In genomic region chr1:101124405-101124804, GRCh38 we compare ENCODE assay signal across 20 cellular contexts.
DNase-seq lines count a peak whose midpoint lies in the region; ATAC-seq, FAIRE-seq and TF ChIP-seq lines count a peak whose summit lies in the region.
"Had no signal": no experiment of that assay in that cellular context is flagged by ENCODE, and none has a peak within 500 bp of the region (broad histone marks: within the 10 kb centered on the region; RNA-seq: fewer than 3 reads in every experiment).

No MANE protein-coding gene starts in this region.

- H3K9me2 ChIP-seq in PC-9 (ENCODE audit: insufficient read depth) (no peaks in the 10 kb centered on the region), SK-N-SH (no peaks in the 10 kb centered on the region)

- H3F3A ChIP-seq in PC-9 (ENCODE audit: insufficient read depth, low read depth) (no peaks in the 10 kb centered on the region), SK-N-SH (replicated peaks; ENCODE audit: insufficient read depth) (no peaks in the 10 kb centered on the region)

- CTCF ChIA-PET in activated naive CD4-positive, alpha-beta T cell treated with anti-CD3 and anti-CD28 coated beads, Interleukin-2, amount 10 ng/mL, durations not matched to agents 7 days and 5 days (lab: Charles Lee): no interaction called here
- CTCF ChIA-PET in PC-9 (lab: Charles Lee) (no interaction called here), SK-N-SH (lab: Yijun Ruan, JAX) (no interaction called here)

- peaks cover 21% of the 10 kb centered on the region for H3K36me3 Mint-ChIP-seq in activated naive CD4-positive, alpha-beta T cell treated with anti-CD3 and anti-CD28 coated beads, Interleukin-2, amount 10 ng/mL, durations not matched to agents 7 days and 5 days
- H3K36me3 Mint-ChIP-seq in activated naive CD4-positive, alpha-beta T cell treated with anti-CD3 and anti-CD28 coated beads, Interleukin-2, amount 50 U/mL, for 72 hours: no peaks in the 10 kb centered on the region

- H3K4me1 ChIP-seq in PC-9 (replicated peaks; ENCODE audit: insufficient read depth) (peaks cover 9% of the 10 kb centered on the region), SK-N-SH (ENCODE audit: control insufficient read depth in 1 of 2, insufficient read depth in 2 of 2, low read depth in 1 of 2, low read length in 1 of 2) (peaks cover 0 to 4% of the 10 kb centered on the region in 2 experiments; a peak in 1 of 4 replicates)

- H3K27ac ChIP-seq in PC-9 (no peak overlapping the region), SK-N-SH (ENCODE audit: low read depth in 2 of 2, low read length in 1 of 2) (no peak overlapping the region)
- H3K27ac ChIP-seq: 22Rv1; BLaER1 treated with 17β-estradiol and CSF1 and Interleukin-3, amounts not matched to agents 10 nM and 100 nM had no signal

- H4K20me1 ChIP-seq in PC-9 (ENCODE audit: insufficient read depth) (no peaks in the 10 kb centered on the region), SK-N-SH (ENCODE audit: insufficient read depth) (no peaks in the 10 kb centered on the region)
- H4K20me1 ChIP-seq: BLaER1 treated with 17β-estradiol and CSF1 and Interleukin-3, amounts not matched to agents 10 nM and 100 nM had no signal

- H3K4me3 Mint-ChIP-seq in activated naive CD4-positive, alpha-beta T cell treated with anti-CD3 and anti-CD28 coated beads, Interleukin-2, amount 10 ng/mL, durations not matched to agents 7 days and 5 days: no peak overlapping the region

- no TSS peak for BruUV-seq in PC-9 (replicated peaks; lab: Mats Ljungman, UMichigan)

- intact Hi-C loops in PC-9 (cut with micrococcal nuclease; ENCODE audit: unreplicated experiment): no loop called here

- POLR2A ChIA-PET in PC-9 (lab: Charles Lee; ENCODE audit: unreplicated experiment): no interaction called here
- POLR2A ChIA-PET in SK-N-SH (lab: Yijun Ruan, JAX): no interaction called here

- H2AFZ ChIP-seq in PC-9: no peak overlapping the region
- no peak overlapping the region for H2AFZ ChIP-seq in SK-N-SH (ENCODE audit: low read depth)

- no peak for ATAC-seq in activated naive CD4-positive, alpha-beta T cell treated with anti-CD3 and anti-CD28 coated beads, Interleukin-2, amount 50 U/mL, for 72 hours
- ATAC-seq in GM19467 (IDR thresholded peaks at IDR 0.05; ENCODE audit: unreplicated experiment) (no peak), GM19023 (IDR thresholded peaks at IDR 0.05; ENCODE audit: unreplicated experiment) (no peak)
- ATAC-seq: K562, Panc1 had no signal

- H3K36me3 ChIP-seq in PC-9 (ENCODE audit: low read depth) (no peaks in the 10 kb centered on the region), SK-N-SH (replicated peaks in 1 of 2; ENCODE audit: control insufficient read depth in 1 of 2, insufficient read depth in 2 of 2, low read length in 1 of 2) (no peaks in the 10 kb centered on the region)
- H3K36me3 ChIP-seq: BLaER1 treated with 17β-estradiol and CSF1 and Interleukin-3, amounts not matched to agents 10 nM and 100 nM had no signal

- H3K4me2 ChIP-seq in PC-9 (peak overlapping the region; percentile 22), SK-N-SH (no peak overlapping the region)
- H3K4me2 ChIP-seq: BLaER1 treated with 17β-estradiol and CSF1 and Interleukin-3, amounts not matched to agents 10 nM and 100 nM had no signal

- H3K9me3 Mint-ChIP-seq in activated naive CD4-positive, alpha-beta T cell treated with anti-CD3 and anti-CD28 coated beads, Interleukin-2, amount 10 ng/mL, durations not matched to agents 7 days and 5 days: peaks cover 10% of the 10 kb centered on the region
- H3K9me3 Mint-ChIP-seq in activated naive CD4-positive, alpha-beta T cell treated with anti-CD3 and anti-CD28 coated beads, Interleukin-2, amount 50 U/mL, for 72 hours: no peaks in the 10 kb centered on the region

- H3K9me3 ChIP-seq in PC-9 (ENCODE audit: insufficient read depth, low read depth) (no peaks in the 10 kb centered on the region), SK-N-SH (no peaks in the 10 kb centered on the region)

- H3K27me3 ChIP-seq in PC-9 (ENCODE audit: insufficient read depth, low read depth) (no peaks in the 10 kb centered on the region), SK-N-SH (ENCODE audit: insufficient read depth) (no peaks in the 10 kb centered on the region)
- H3K27me3 ChIP-seq: BLaER1 treated with 17β-estradiol and CSF1 and Interleukin-3, amounts not matched to agents 10 nM and 100 nM had no signal

- no peak for FAIRE-seq in urothelium cell line (lab: Jason Lieb, UNC)
- FAIRE-seq: K562 had no signal

- peak overlapping the region; percentile 43 for H3K27ac Mint-ChIP-seq in activated naive CD4-positive, alpha-beta T cell treated with anti-CD3 and anti-CD28 coated beads, Interleukin-2, amount 10 ng/mL, durations not matched to agents 7 days and 5 days
- H3K27ac Mint-ChIP-seq in activated naive CD4-positive, alpha-beta T cell treated with anti-CD3 and anti-CD28 coated beads, Interleukin-2, amount 50 U/mL, for 72 hours: no peak overlapping the region

- TF ChIP-seq EP300 in SK-N-SH (IDR thresholded peaks at IDR 0.05; ENCODE audit: borderline replicate concordance in 1 of 2, low read depth in 1 of 2, low read length in 1 of 2): no peak

- H3K27me3 Mint-ChIP-seq in activated naive CD4-positive, alpha-beta T cell treated with anti-CD3 and anti-CD28 coated beads, Interleukin-2, amount 10 ng/mL, durations not matched to agents 7 days and 5 days: no peaks in the 10 kb centered on the region

- H3K4me1 Mint-ChIP-seq in activated naive CD4-positive, alpha-beta T cell treated with anti-CD3 and anti-CD28 coated beads, Interleukin-2, amount 10 ng/mL, durations not matched to agents 7 days and 5 days: peaks cover 85% of the 10 kb centered on the region

- 65% methylated on average over 2 of the region's 2 CpGs for WGBS in SK-N-SH (ENCODE audit: low lambda C conversion rate)

- H3K9ac ChIP-seq in SK-N-SH: no peak overlapping the region
- H3K9ac ChIP-seq: BLaER1 treated with 17β-estradiol and CSF1 and Interleukin-3, amounts not matched to agents 10 nM and 100 nM had no signal

- H3K4me3 ChIP-seq in PC-9: no peak overlapping the region
- no peak overlapping the region for H3K4me3 ChIP-seq in epithelial cell of esophagus (ENCODE audit: low read length)
- no peak overlapping the region for H3K4me3 ChIP-seq in SK-N-SH (ENCODE audit: low read depth in 2 of 2, low read length in 1 of 2)
- H3K4me3 ChIP-seq: BLaER1 treated with 17β-estradiol and CSF1 and Interleukin-3, amounts not matched to agents 10 nM and 100 nM; K562 had no signal

- TF ChIP-seq CTCF in PC-9 (conservative IDR thresholded peaks at IDR 0.05) (no peak), epithelial cell of esophagus (IDR thresholded peaks at IDR 0.05; ENCODE audit: insufficient read depth, low read depth, low read length, missing control alignments) (no peak), SK-N-SH (IDR thresholded peaks at IDR 0.05) (no peak)

- H3K79me2 ChIP-seq in PC-9 (ENCODE audit: low read depth) (no peaks in the 10 kb centered on the region), SK-N-SH (ENCODE audit: insufficient read depth) (no peaks in the 10 kb centered on the region)

- no peak for TF ChIP-seq RAD21 in SK-N-SH (IDR thresholded peaks at IDR 0.05; ENCODE audit: low read length)

- DNase-seq in activated naive CD4-positive, alpha-beta T cell treated with anti-CD3 and anti-CD28 coated beads, Interleukin-2, amount 10 ng/mL, durations not matched to agents 7 days and 5 days: no peak
- no peak for DNase-seq in activated naive CD4-positive, alpha-beta T cell treated with anti-CD3 and anti-CD28 coated beads, Interleukin-2, amount 50 U/mL, for 72 hours (ENCODE audit: low spot score in 2 of 2)
- DNase-seq in PC-9: peak in 1 of 2 experiments; percentile 67
- DNase-seq in epithelial cell of esophagus (ENCODE audit: low read depth): peak; percentile 72
- DNase-seq in SK-N-SH: no peak
- DNase-seq in urothelium cell line (ENCODE audit: low spot score): no peak
- DNase-seq: ACHN, EL, GF-D8, NCI-H1105, NCI-H2029 treated with DMSO at 0.1 percent for 48 hours, NCI-H226, NCI-H510A treated with DMSO at 0.1 percent for 48 hours, NCI-H748 treated with DMSO at 0.1 percent for 48 hours had no signal

TF ChIP-seq in SK-N-SH, 30 proteins besides CTCF, POLR2A, EP300 and RAD21:
- TF ChIP-seq FOSL2 (IDR thresholded peaks at IDR 0.05; ENCODE audit: borderline replicate concordance, low read depth): no peak
- TF ChIP-seq GABPA (IDR thresholded peaks at IDR 0.05; ENCODE audit: low read depth): no peak
- no peak for TF ChIP-seq PBX3 (IDR thresholded peaks at IDR 0.05)
- TF ChIP-seq TAF1 (IDR thresholded peaks at IDR 0.05; ENCODE audit: borderline replicate concordance, low read depth, low read length): no peak
- TF ChIP-seq SIN3A (IDR thresholded peaks at IDR 0.05; ENCODE audit: borderline replicate concordance, low read depth, low read length): no peak
- no peak for TF ChIP-seq USF2 (IDR thresholded peaks at IDR 0.05; ENCODE audit: borderline replicate concordance, low read depth, low read length)
- TF ChIP-seq RCOR1 (IDR thresholded peaks at IDR 0.05; ENCODE audit: low read length): no peak
TF ChIP-seq in SK-N-SH: peak in this region for 0.
